In genomic region chr11:94866231-94866827, GRCh38 we compare ENCODE assay signal across 21 cellular contexts.
"Had no signal": no experiment of that assay in that cellular context is flagged by ENCODE, and none has a peak within 500 bp of the region (broad histone marks: within the 10 kb centered on the region; RNA-seq: fewer than 3 reads in every experiment).

No MANE protein-coding gene starts in this region.

- FAIRE-seq: endometrium, kidney had no signal

- H3K27me3 ChIP-seq: colonic mucosa, gastrocnemius medialis, ovary, right lobe of liver, upper lobe of right lung had no signal

- ATAC-seq: gastrocnemius medialis; left lobe of liver; right lobe of liver; stimulated activated memory B cell treated with anti-CD40 and anti-IgM and Interleukin-4, amounts not matched to agents 10 μg/mL and 1 μg/mL and 100 μg/mL, for 72 hours; upper lobe of right lung had no signal

- H3K4me3 ChIP-seq: colonic mucosa, gastrocnemius medialis, lung, ovary, right lobe of liver, thoracic aorta, upper lobe of right lung had no signal

- H3K4me3 Mint-ChIP-seq: activated CD4-positive, alpha-beta memory T cell treated with anti-CD3 and anti-CD28 coated beads for 36 hours; activated naive CD8-positive, alpha-beta T cell treated with anti-CD3 and anti-CD28 coated beads for 36 hours; activated T-helper 1 cell treated with anti-CD3 and anti-CD28 coated beads, Interleukin-12 subunit alpha, Interleukin-12 subunit beta, Interleukin-2, Interleukin-4 antibody, amounts not matched to agents 30 ng/mL and 10 ng/mL and 1 ng/mL, durations not matched to agents 14 hours and 24 hours and 36 hours; brain; stimulated activated memory B cell treated with anti-CD40 and anti-IgM and Interleukin-4, amounts not matched to agents 10 μg/mL and 1 μg/mL and 100 μg/mL, for 72 hours had no signal

- H3K4me1 ChIP-seq: colonic mucosa, gastrocnemius medialis, right lobe of liver, upper lobe of right lung had no signal

- H3K27ac Mint-ChIP-seq: activated CD4-positive, alpha-beta memory T cell treated with anti-CD3 and anti-CD28 coated beads for 36 hours; activated naive CD8-positive, alpha-beta T cell treated with anti-CD3 and anti-CD28 coated beads for 36 hours; activated T-helper 1 cell treated with anti-CD3 and anti-CD28 coated beads, Interleukin-12 subunit alpha, Interleukin-12 subunit beta, Interleukin-2, Interleukin-4 antibody, amounts not matched to agents 30 ng/mL and 10 ng/mL and 1 ng/mL, durations not matched to agents 14 hours and 24 hours and 36 hours; stimulated activated memory B cell treated with anti-CD40 and anti-IgM and Interleukin-4, amounts not matched to agents 10 μg/mL and 1 μg/mL and 100 μg/mL, for 72 hours had no signal

- H3K9me3 ChIP-seq: colonic mucosa, gastrocnemius medialis, ovary, right lobe of liver, thoracic aorta, upper lobe of right lung had no signal

- H3K9me3 Mint-ChIP-seq: activated CD4-positive, alpha-beta memory T cell treated with anti-CD3 and anti-CD28 coated beads for 36 hours; activated naive CD8-positive, alpha-beta T cell treated with anti-CD3 and anti-CD28 coated beads for 36 hours; activated T-helper 1 cell treated with anti-CD3 and anti-CD28 coated beads, Interleukin-12 subunit alpha, Interleukin-12 subunit beta, Interleukin-2, Interleukin-4 antibody, amounts not matched to agents 30 ng/mL and 10 ng/mL and 1 ng/mL, durations not matched to agents 14 hours and 24 hours and 36 hours; brain; stimulated activated memory B cell treated with anti-CD40 and anti-IgM and Interleukin-4, amounts not matched to agents 10 μg/mL and 1 μg/mL and 100 μg/mL, for 72 hours had no signal

- DNase-seq: activated CD4-positive, alpha-beta memory T cell treated with anti-CD3 and anti-CD28 coated beads for 36 hours; activated naive CD8-positive, alpha-beta T cell treated with anti-CD3 and anti-CD28 coated beads for 36 hours; activated T-cell treated with anti-CD3 and anti-CD28 coated beads for 4 hours; amygdala; central memory CD4-positive, alpha-beta T cell; colonic mucosa; gastrocnemius medialis; kidney; ovary; right lobe of liver; stimulated activated CD4-positive, alpha-beta T cell treated with anti-CD3 and anti-CD28 coated beads, Interleukin-4, amount 100 ng/mL, for 24 hours; T-helper 2 cell; upper lobe of right lung had no signal

- H3K27ac ChIP-seq: colonic mucosa, gastrocnemius medialis, ovary, right lobe of liver, thoracic aorta, upper lobe of right lung, VCaP had no signal

- H3K4me1 Mint-ChIP-seq: activated naive CD8-positive, alpha-beta T cell treated with anti-CD3 and anti-CD28 coated beads for 36 hours; brain; stimulated activated memory B cell treated with anti-CD40 and anti-IgM and Interleukin-4, amounts not matched to agents 10 μg/mL and 1 μg/mL and 100 μg/mL, for 72 hours had no signal

- H3K36me3 ChIP-seq: colonic mucosa, ovary had no signal

- H3K36me3 Mint-ChIP-seq: activated CD4-positive, alpha-beta memory T cell treated with anti-CD3 and anti-CD28 coated beads for 36 hours; activated naive CD8-positive, alpha-beta T cell treated with anti-CD3 and anti-CD28 coated beads for 36 hours; stimulated activated memory B cell treated with anti-CD40 and anti-IgM and Interleukin-4, amounts not matched to agents 10 μg/mL and 1 μg/mL and 100 μg/mL, for 72 hours had no signal

- H3K27me3 Mint-ChIP-seq: activated naive CD8-positive, alpha-beta T cell treated with anti-CD3 and anti-CD28 coated beads for 36 hours had no signal
